7 cellular contexts compared by ENCODE assay signal in genomic region chr16:11916524-11917285, GRCh38. TPM values are rescaled to one million over a fixed set of nuclear protein-coding genes. Genes with fewer than 3 reads are reported as not detected.
DNase-seq lines count a peak whose midpoint lies in the region; ATAC-seq and TF ChIP-seq lines count a peak whose summit lies in the region.

No MANE protein-coding gene starts in this region.

- in situ Hi-C loops in G401 (cut with HindIII; ENCODE audit: low sequenced_read_pairs): no loop called here
- in situ Hi-C loops in transverse colon (cut with MboI; ENCODE audit: low pct_ligation_motif_present in 1 of 4, low pct_unique_long_range_greater_than_20kb in 1 of 4, low sequenced_read_pairs in 3 of 4): no loop called here

- no peaks in the 10 kb centered on the region for H3K9me3 Mint-ChIP-seq in MCF 10A (ENCODE audit: unreplicated experiment)

- CTCF ChIA-PET in MCF 10A (lab: Yijun Ruan, JAX): interaction anchor here (0.5 to 1.4 kb wide), 10 partner anchors 15 to 523 kb away, joined by 3 to 4 read pairs (median 3); no protein-coding TSS in a partner anchor

- H3K27me3 Mint-ChIP-seq in MCF 10A (ENCODE audit: insufficient read depth, unreplicated experiment): no peaks in the 10 kb centered on the region

- TF ChIP-seq EP300 in transverse colon (IDR thresholded peaks at IDR 0.05; ENCODE audit: low read depth): peak; percentile 0

- peak overlapping the region; percentile 88 for H3K4me3 Mint-ChIP-seq in MCF 10A (ENCODE audit: unreplicated experiment)

- H3K27ac ChIP-seq in right lobe of liver: peak overlapping the region in 2 of 3 donors; percentile 44 to 87
- peak overlapping the region; percentile 97 to 99 (median 98) for H3K27ac ChIP-seq in transverse colon

- WGBS in right lobe of liver (ENCODE audit: insufficient coverage, low coverage, low lambda C conversion rate, missing lambda C conversion rate): 60% methylated on average over 13 of the region's 13 CpGs
- WGBS in transverse colon (ENCODE audit: low coverage in 1 of 2), 2 donors: 16 to 32% methylated on average over 13 of the region's 13 CpGs

- TF ChIP-seq CTCF in MCF 10A (IDR thresholded peaks at IDR 0.05; ENCODE audit: unreplicated experiment): no peak
- TF ChIP-seq CTCF in right lobe of liver (IDR thresholded peaks at IDR 0.05): no peak
- TF ChIP-seq CTCF in transverse colon (IDR thresholded peaks at IDR 0.05): peak in 1 of 5 experiments; percentile 7

- H3K36me3 Mint-ChIP-seq in MCF 10A (ENCODE audit: insufficient read depth, unreplicated experiment): no peaks in the 10 kb centered on the region

- BruUV-seq in MCF 10A (replicated peaks; lab: Mats Ljungman, UMichigan): TSS peak; percentile 75

- H3K4me1 Mint-ChIP-seq in MCF 10A (ENCODE audit: insufficient read depth, unreplicated experiment): peaks cover 11% of the 10 kb centered on the region

- no peaks in the 10 kb centered on the region for H3K27me3 ChIP-seq in right lobe of liver
- no peaks in the 10 kb centered on the region for H3K27me3 ChIP-seq in transverse colon

- intact Hi-C loops in MCF 10A (cut with micrococcal nuclease): no loop called here
- intact Hi-C loops in right lobe of liver (cut with DNase I): no loop called here
- intact Hi-C loops in transverse colon (cut with DNase I; ENCODE audit: low total_unique reads): loop anchor here (5.0 kb wide), 1 partner anchor 61 kb away; the partner anchor contains the start of gene SNX29

- H3K36me3 ChIP-seq in right lobe of liver (no peaks in the 10 kb centered on the region), transverse colon (no peaks in the 10 kb centered on the region)

- H3K4me1 ChIP-seq in right lobe of liver (peaks cover 0 to 29% (median 7%) of the 10 kb centered on the region in 4 donors), transverse colon (peaks cover 8 to 39% (median 30%) of the 10 kb centered on the region in 4 donors)

- POLR2A ChIA-PET in MCF 10A (lab: Yijun Ruan, JAX): interaction anchor here (1.1 to 5.4 kb wide), 8 partner anchors 20 to 151 kb away, joined by 3 to 43 read pairs (median 12); partner anchors contain the start of genes RSL1D1, SNX29 and ZC3H7A

- TF ChIP-seq POLR2A in right lobe of liver (IDR thresholded peaks at IDR 0.05) (no peak), transverse colon (IDR thresholded peaks at IDR 0.05) (no peak)

- H3K4me3 ChIP-seq in right lobe of liver: peak overlapping the region; percentile 33 to 93 (median 86)
- H3K4me3 ChIP-seq in transverse colon: peak overlapping the region; percentile 8 to 95 (median 66)

- peak in 2 of 4 donors; percentile 36 to 52 for ATAC-seq in right lobe of liver

- H3K27ac Mint-ChIP-seq in MCF 10A (ENCODE audit: low read depth, unreplicated experiment): peak overlapping the region; percentile 71

- no peaks in the 10 kb centered on the region for H3K9me3 ChIP-seq in right lobe of liver
- no peaks in the 10 kb centered on the region for H3K9me3 ChIP-seq in transverse colon

- DNase-seq in G401 (ENCODE audit: low spot score) (peak; percentile 16), NCI-H2029 (lab: John Stamatoyannopoulos, UW) (peak; percentile 94), MCF 10A (ENCODE audit: unreplicated experiment) (peak; percentile 54), right lobe of liver (no peak), transverse colon (peak; percentile 62), GDM1 (lab: John Stamatoyannopoulos, UW) (no peak), Kasumi-1 (lab: John Stamatoyannopoulos, UW) (no peak)

RNA-seq across cellular contexts. Expression of gene GSPT1, which starts 0.9 kb away (rescaled TPM):
- 22.8 and 26.5 TPM in 2 replicates for total RNA-seq in G401 (2014; rRNA removed; shearing (Covaris generic))
- total RNA-seq in MCF 10A (2022) (163 and 199 TPM in 2 replicates), right lobe of liver (10 to 100 TPM; 47.9 to 75.9 (median 50.6) TPM), transverse colon (10 to 100 TPM; 29.9 to 98.9 (median 64.6) TPM)

RNA-seq across cellular contexts. Expression of gene NPIPB2, which starts 25.1 kb away (rescaled TPM):
- total RNA-seq in G401 (2014; rRNA removed; shearing (Covaris generic)): 0.43 and 0.47 TPM in 2 replicates
- total RNA-seq in MCF 10A (2022) (17.2 and 17.4 TPM in 2 replicates), right lobe of liver (10 to 100 TPM in 1 of 6 experiments, 1 to 10 TPM in 5; 2.1 to 10.2 (median 4.2) TPM), transverse colon (10 to 100 TPM in 3 of 4 donors, 1 to 10 TPM in 1; 8.7 to 92.3 (median 25.2) TPM)

RNA-seq across cellular contexts. Expression of gene TNFRSF17, which starts 48.3 kb away (rescaled TPM):
- not detected in 2 replicates for total RNA-seq in G401 (2014; rRNA removed; shearing (Covaris generic))
- total RNA-seq in MCF 10A (2022): not detected in 2 replicates
- under 1 TPM in 1 of 6 experiments, not detected in 5; 0.44 TPM for total RNA-seq in right lobe of liver
- 1 to 10 TPM in 2 of 4 donors, not detected in 2; 1.2 to 6.0 TPM for total RNA-seq in transverse colon

RNA-seq across cellular contexts. Expression of gene SNX29, which starts 59.8 kb away (rescaled TPM):
- 6.7 and 7.7 TPM in 2 replicates for total RNA-seq in G401 (2014; rRNA removed; shearing (Covaris generic))
- total RNA-seq in MCF 10A (2022): 12.0 and 13.6 TPM in 2 replicates
- 1 to 10 TPM; 5.1 to 9.8 (median 8.1) TPM for total RNA-seq in right lobe of liver
- 10 to 100 TPM; 18.1 to 36.3 (median 20.1) TPM for total RNA-seq in transverse colon

Comparison
In these comparisons a context has a peak if more than half of its experiments do, and no peak if none do; other contexts are left out.
1. DNase-seq: peak in G401 (single experiment), NCI-H2029 (single experiment), MCF 10A (single experiment) and transverse colon (single experiment); none in right lobe of liver (0 of 3), GDM1 (single experiment) and Kasumi-1 (0 of 2).